Comparison of ENCODE assay signal across 24 cellular contexts in genomic region chr3:43076857-43077256, GRCh38. TPM values are rescaled to one million over a fixed set of nuclear protein-coding genes. Genes with fewer than 3 reads are reported as not detected.
DNase-seq lines count a peak whose midpoint lies in the region; ATAC-seq and TF ChIP-seq lines count a peak whose summit lies in the region.
"Had no signal": no experiment of that assay in that cellular context is flagged by ENCODE, and none has a peak within 500 bp of the region (broad histone marks: within the 10 kb centered on the region; RNA-seq: fewer than 3 reads in every experiment).

No MANE protein-coding gene starts in this region.

- H3K4me1 Mint-ChIP-seq in CD4-positive, alpha-beta T cell (ENCODE audit: low read depth): no peaks in the 10 kb centered on the region
- H3K4me1 Mint-ChIP-seq: CD14-positive monocyte had no signal

- H3K27me3 ChIP-seq in CD4-positive, alpha-beta T cell (ENCODE audit: control insufficient read depth, insufficient read depth, low read length): no peaks in the 10 kb centered on the region
- H3K27me3 ChIP-seq: BE2C, Peyer's patch had no signal

- peaks cover 45% of the 10 kb centered on the region for H3K36me3 Mint-ChIP-seq in CD4-positive, alpha-beta T cell (ENCODE audit: low read depth)

- H3K4me3 ChIP-seq in fibroblast of mammary gland (ENCODE audit: control insufficient read depth, low read depth, low read length): no peak overlapping the region
- H3K4me3 ChIP-seq: HAP-1, Peyer's patch had no signal

- H3K4me3 Mint-ChIP-seq in CD4-positive, alpha-beta T cell: no peak overlapping the region
- H3K4me3 Mint-ChIP-seq: CD14-positive monocyte, HFFc6 had no signal

- H3K27ac ChIP-seq in CD4-positive, alpha-beta T cell (ENCODE audit: low read depth, low read length): no peak overlapping the region
- H3K27ac ChIP-seq: Peyer's patch had no signal

- CTCF ChIA-PET in CD4-positive, alpha-beta T cell (lab: Charles Lee): no interaction called here

- no peaks in the 10 kb centered on the region for H3K9me3 ChIP-seq in CD4-positive, alpha-beta T cell (ENCODE audit: control insufficient read depth, low read length)
- H3K9me3 ChIP-seq: BE2C, HAP-1, Peyer's patch had no signal

- intact Hi-C loops in CD4-positive, alpha-beta T cell (cut with DNase I, micrococcal nuclease): no loop called here

- peak; percentile 41 for DNase-seq in G401 (ENCODE audit: low spot score)
- peak; percentile 24 for DNase-seq in amniotic epithelial cell (ENCODE audit: low read depth)
- peak; percentile 8 for DNase-seq in fibroblast of mammary gland (ENCODE audit: low read depth)
- DNase-seq in renal cortical epithelial cell (ENCODE audit: low read depth): peak; percentile 2
- DNase-seq in activated T-cell treated with anti-CD3 and anti-CD28 coated beads for 4 hours: no peak
- DNase-seq in CD4-positive, alpha-beta T cell: no peak
- DNase-seq in DMS53 treated with DMSO at 0.1 percent for 48 hours (lab: John Stamatoyannopoulos, UW; ENCODE audit: unreplicated experiment): no peak
- DNase-seq: BE2C, Calu3, DND-41, GOT3, HFFc6, KBM-7, NCI-H1092, NCI-H1417 treated with DMSO at 0.1 percent for 48 hours, NCI-H1694 treated with DMSO at 0.1 percent for 48 hours, NCI-H2227 treated with DMSO at 0.1 percent for 48 hours, NCI-H526 treated with DMSO at 0.1 percent for 48 hours, OCI-M1, Peyer's patch, SHP77 treated with DMSO at 0.1 percent for 48 hours, SW 1271 had no signal

- POLR2A ChIA-PET in CD4-positive, alpha-beta T cell (lab: Charles Lee): no interaction called here

- H3K27me3 Mint-ChIP-seq in CD4-positive, alpha-beta T cell: no peaks in the 10 kb centered on the region

- in situ Hi-C loops in G401 (cut with HindIII; ENCODE audit: low sequenced_read_pairs): no loop called here

- TF ChIP-seq CTCF in fibroblast of mammary gland (conservative IDR thresholded peaks at IDR 0.05; ENCODE audit: control insufficient read depth, insufficient read depth, low read depth, low read length): no peak
- TF ChIP-seq CTCF in CD4-positive, alpha-beta T cell (IDR thresholded peaks at IDR 0.05): no peak

- H3K27ac Mint-ChIP-seq in CD4-positive, alpha-beta T cell: no peak overlapping the region
- H3K27ac Mint-ChIP-seq: CD14-positive monocyte, HFFc6 had no signal

- no peaks in the 10 kb centered on the region for H3K9me3 Mint-ChIP-seq in CD4-positive, alpha-beta T cell
- H3K9me3 Mint-ChIP-seq: HFFc6 had no signal

- ATAC-seq in CD4-positive, alpha-beta T cell (ENCODE audit: poor library complexity): no peak

RNA-seq across cellular contexts. Expression of gene POMGNT2, which starts 29.0 kb away (rescaled TPM):
- 21.9 and 24.6 TPM in 2 replicates for total RNA-seq in G401 (2014; rRNA removed; shearing (Covaris generic))
- 6.3 and 22.4 TPM in 2 replicates for total RNA-seq in renal cortical epithelial cell
- total RNA-seq in CD4-positive, alpha-beta T cell: 1 to 10 TPM; 6.8 to 8.4 TPM

Comparison
In these comparisons a context has a peak if more than half of its experiments do, and no peak if none do; other contexts are left out.
1. DNase-seq: peak in G401 (single experiment), amniotic epithelial cell (single experiment), fibroblast of mammary gland (single experiment) and renal cortical epithelial cell (single experiment); none in activated T-cell treated with anti-CD3 and anti-CD28 coated beads for 4 hours (single experiment), CD4-positive, alpha-beta T cell (0 of 10) and DMS53 treated with DMSO at 0.1 percent for 48 hours (single experiment).